In the genomic region with DNA sequence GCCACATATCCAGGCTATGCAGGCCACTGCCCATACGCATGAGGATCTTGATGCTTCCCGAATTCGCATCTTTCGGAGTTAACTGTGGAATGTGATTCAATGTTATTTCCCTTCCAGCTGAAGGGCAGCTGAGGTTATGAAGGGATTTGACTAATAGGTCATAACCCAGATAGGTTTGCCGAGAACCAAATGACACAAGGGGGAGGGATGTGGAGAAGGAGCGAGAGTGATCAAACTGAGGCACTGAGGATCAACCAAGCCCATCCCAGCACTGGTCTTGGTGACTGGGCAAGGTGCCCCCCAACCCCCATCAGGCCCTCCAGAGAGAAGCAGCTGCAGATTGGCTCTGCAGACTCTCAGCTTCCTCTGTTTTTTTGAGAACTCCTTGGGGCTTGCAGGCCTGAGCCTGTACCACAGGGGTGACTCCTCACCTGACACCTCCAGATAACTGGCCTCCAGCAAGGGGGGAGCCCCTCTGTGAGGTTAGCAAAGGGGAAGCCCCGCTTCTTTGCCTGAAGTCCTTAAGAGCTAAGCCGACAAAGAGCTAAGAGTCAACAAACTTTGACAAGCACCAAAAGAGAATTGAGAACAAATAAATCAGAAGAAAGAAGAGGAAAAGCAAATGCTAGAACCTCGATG, we compare ENCODE assay signal across 9 cellular contexts.
DNase-seq lines count a peak whose midpoint lies in the region; ATAC-seq, FAIRE-seq and TF ChIP-seq lines count a peak whose summit lies in the region.
"Had no signal": no experiment of that assay in that cellular context is flagged by ENCODE, and none has a peak within 500 bp of the region (broad histone marks: within the 10 kb centered on the region; RNA-seq: fewer than 3 reads in every experiment).

No MANE protein-coding gene starts in this region.

- ATAC-seq in GM18520 (IDR thresholded peaks at IDR 0.05; ENCODE audit: unreplicated experiment) = peak; percentile 89
- no peak for ATAC-seq in HG02852 (IDR thresholded peaks at IDR 0.05; ENCODE audit: unreplicated experiment)

- no peaks in the 10 kb centered on the region for H3K9me3 ChIP-seq in SK-N-SH

- H3K27me3 ChIP-seq in SK-N-SH (ENCODE audit: insufficient read depth) = no peaks in the 10 kb centered on the region

- peak in 1 of 2 experiments; percentile 14; a peak in 1 of 4 replicates for TF ChIP-seq EP300 in SK-N-SH (IDR thresholded peaks at IDR 0.05; ENCODE audit: borderline replicate concordance in 1 of 2, low read depth in 1 of 2, low read length in 1 of 2)

- H4K20me1 ChIP-seq in SK-N-SH (ENCODE audit: insufficient read depth) = no peaks in the 10 kb centered on the region

- CTCF ChIA-PET in SK-N-SH (lab: Yijun Ruan, JAX) = interaction anchor here (0.5 to 2.1 kb wide), 11 partner anchors 13 to 377 kb away, joined by 3 to 14 read pairs (median 5); no protein-coding TSS in a partner anchor

- H3K9me2 ChIP-seq in SK-N-SH = no peaks in the 10 kb centered on the region

- peaks cover 3% of the 10 kb centered on the region for H3F3A ChIP-seq in SK-N-SH (replicated peaks; ENCODE audit: insufficient read depth)

- no peaks in the 10 kb centered on the region for H3K79me2 ChIP-seq in SK-N-SH (ENCODE audit: insufficient read depth)

- FAIRE-seq in GM12892 (lab: Jason Lieb, UNC) = no peak

- POLR2A ChIA-PET in SK-N-SH (lab: Yijun Ruan, JAX) = interaction anchor here (1.2 to 1.9 kb wide), 2 partner anchors 67 to 128 kb away, joined by 3 to 4 read pairs; no protein-coding TSS in a partner anchor

- no peak for TF ChIP-seq CTCF in SK-N-SH (IDR thresholded peaks at IDR 0.05)
- no peak for TF ChIP-seq CTCF in fibroblast of villous mesenchyme (IDR thresholded peaks at IDR 0.05; ENCODE audit: insufficient read depth, low read depth, low read length)
- no peak for TF ChIP-seq CTCF in retinal pigment epithelial cell (conservative IDR thresholded peaks at IDR 0.05; ENCODE audit: low read depth, low read length)

- no peak for TF ChIP-seq RAD21 in SK-N-SH (IDR thresholded peaks at IDR 0.05; ENCODE audit: low read length)

- peak overlapping the region; percentile 83 for H3K4me2 ChIP-seq in SK-N-SH

- no peak for DNase-seq in SK-N-SH
- no peak for DNase-seq in fibroblast of villous mesenchyme (ENCODE audit: low read depth)
- DNase-seq in retinal pigment epithelial cell (ENCODE audit: low read depth) = no peak
- no peak for DNase-seq in GM12892 (ENCODE audit: insufficient read length)
- no peak for DNase-seq in stimulated activated naive CD4-positive, alpha-beta T cell treated with Interleukin-2 at 50 U/mL for 16 hours (lab: John Stamatoyannopoulos, UW)
- no peak for DNase-seq in NCI-H345 (lab: John Stamatoyannopoulos, UW)
- DNase-seq: NCI-H2029 had no signal

- H3K4me1 ChIP-seq in SK-N-SH (ENCODE audit: control insufficient read depth in 1 of 2, insufficient read depth in 2 of 2, low read depth in 1 of 2, low read length in 1 of 2) = peaks cover 18 to 37% of the 10 kb centered on the region in 2 experiments

- WGBS in SK-N-SH (ENCODE audit: low lambda C conversion rate) = 68% methylated on average over 9 of the region's 9 CpGs

- peak overlapping the region; percentile 73 for H3K9ac ChIP-seq in SK-N-SH

- no peak for TF ChIP-seq POLR2A in GM12892 (IDR thresholded peaks at IDR 0.05; ENCODE audit: low read depth, low read length)

- H3K27ac ChIP-seq in SK-N-SH (ENCODE audit: low read depth in 2 of 2, low read length in 1 of 2) = peak overlapping the region; percentile 94 to 96

- H2AFZ ChIP-seq in SK-N-SH (ENCODE audit: low read depth) = peak overlapping the region; percentile 86

- no peaks in the 10 kb centered on the region for H3K36me3 ChIP-seq in SK-N-SH (replicated peaks in 1 of 2; ENCODE audit: control insufficient read depth in 1 of 2, insufficient read depth in 2 of 2, low read length in 1 of 2)

- H3K4me3 ChIP-seq in SK-N-SH (ENCODE audit: low read depth in 2 of 2, low read length in 1 of 2) (peak overlapping the region; percentile 48 to 58), fibroblast of villous mesenchyme (ENCODE audit: low read depth, low read length) (peak overlapping the region; percentile 44), retinal pigment epithelial cell (ENCODE audit: low read length) (peak overlapping the region; percentile 62)

TF ChIP-seq in SK-N-SH, 30 proteins besides CTCF, POLR2A, EP300 and RAD21:
- no peak for TF ChIP-seq JUND (IDR thresholded peaks at IDR 0.05)
- no peak for TF ChIP-seq MEF2A (IDR thresholded peaks at IDR 0.05; ENCODE audit: borderline replicate concordance, low read depth)
- TF ChIP-seq, protein P1, sequence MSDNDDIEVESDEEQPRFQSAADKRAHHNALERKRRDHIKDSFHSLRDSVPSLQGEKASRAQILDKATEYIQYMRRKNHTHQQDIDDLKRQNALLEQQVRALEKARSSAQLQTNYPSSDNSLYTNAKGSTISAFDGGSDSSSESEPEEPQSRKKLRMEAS (IDR thresholded peaks at IDR 0.05; ENCODE audit: low read depth) = no peak
- TF ChIP-seq GATA2 (CRISPR knock-in tag; IDR thresholded peaks at IDR 0.05) = no peak
- TF ChIP-seq SMC3 (IDR thresholded peaks at IDR 0.05; ENCODE audit: low read depth, low read length) = no peak
TF ChIP-seq in SK-N-SH: peak in this region for 0.
